Comparison of ENCODE assay signal across 12 cellular contexts in genomic region chr5:62144395-62145022, GRCh38.
DNase-seq lines count a peak whose midpoint lies in the region; ATAC-seq, FAIRE-seq and TF ChIP-seq lines count a peak whose summit lies in the region.
"Had no signal": no experiment of that assay in that cellular context is flagged by ENCODE, and none has a peak within 500 bp of the region (broad histone marks: within the 10 kb centered on the region; RNA-seq: fewer than 3 reads in every experiment).

No MANE protein-coding gene starts in this region.

- no peak for ATAC-seq in GM23338
- ATAC-seq in HG03354 (IDR thresholded peaks at IDR 0.05; ENCODE audit: poor library complexity, severe bottlenecking, unreplicated experiment) = no peak
- no peak for ATAC-seq in left ventricle myocardium superior
- ATAC-seq: CD8-positive, alpha-beta T cell had no signal

- peak overlapping the region; percentile 4; the same call in 1 of the 2 replicates for H2AFZ ChIP-seq in GM23338
- H2AFZ ChIP-seq in endothelial cell of umbilical vein (ENCODE audit: low read depth, low read length) = no peak overlapping the region
- H2AFZ ChIP-seq in osteoblast (ENCODE audit: low read length) = no peak overlapping the region

- TF ChIP-seq CTCF in GM23338 (conservative IDR thresholded peaks at IDR 0.05; ENCODE audit: low read depth in 2 of 2) = no peak
- TF ChIP-seq CTCF in endothelial cell of umbilical vein (IDR thresholded peaks at IDR 0.05; ENCODE audit: extremely low read depth in 1 of 2, insufficient read depth in 1 of 2, low read depth in 1 of 2, low read length in 2 of 2) = no peak
- no peak for TF ChIP-seq CTCF in osteoblast (IDR thresholded peaks at IDR 0.05; ENCODE audit: extremely low read depth, low read depth, low read length)

- H3K4me3 ChIP-seq in GM23338 (no peak overlapping the region), endothelial cell of umbilical vein (replicated peaks in 1 of 3; ENCODE audit: insufficient read depth in 1 of 3, low read depth in 1 of 3, low read length in 3 of 3) (no peak overlapping the region), osteoblast (ENCODE audit: insufficient read depth, low read length) (no peak overlapping the region)

- CTCF ChIA-PET in endothelial cell of umbilical vein (lab: Charles Lee) = interaction anchor here (0.6 to 1.6 kb wide), 10 partner anchors 9 to 1470 kb away, joined by 4 to 37 read pairs (median 8); no protein-coding TSS in a partner anchor

- H3K4me2 ChIP-seq in GM23338 (0 out of 2 replicates have a peak overlapping the region, but pooled peaks have one; percentile 34), endothelial cell of umbilical vein (ENCODE audit: insufficient read depth, low read length) (no peak overlapping the region), osteoblast (ENCODE audit: insufficient read depth, low read length) (peak overlapping the region; percentile 73)

- no peaks in the 10 kb centered on the region for H3K36me3 Mint-ChIP-seq in GM23338 (ENCODE audit: low read depth)
- H3K36me3 Mint-ChIP-seq: activated naive CD4-positive, alpha-beta T cell treated with anti-CD3 and anti-CD28 coated beads, Interleukin-2, amount 50 U/mL, for 72 hours; CD8-positive, alpha-beta T cell had no signal

- no peaks in the 10 kb centered on the region for H3K27me3 ChIP-seq in GM23338 (ENCODE audit: insufficient read depth)
- H3K27me3 ChIP-seq in endothelial cell of umbilical vein (ENCODE audit: control insufficient read depth in 2 of 2, insufficient read depth in 2 of 2, low read length in 2 of 2) = peaks cover 12 to 30% of the 10 kb centered on the region in 2 experiments
- H3K27me3 ChIP-seq in osteoblast (ENCODE audit: insufficient read depth, low read length) = no peaks in the 10 kb centered on the region

- H3K4me3 Mint-ChIP-seq in GM23338 = no peak overlapping the region
- H3K4me3 Mint-ChIP-seq: CD8-positive, alpha-beta T cell; neural crest cell had no signal

- FAIRE-seq in endothelial cell of umbilical vein (lab: Jason Lieb, UNC) = no peak

- POLR2A ChIA-PET in endothelial cell of umbilical vein (lab: Charles Lee) = no interaction called here

- H3K4me1 ChIP-seq in GM23338 (ENCODE audit: insufficient read depth) = peaks cover 27% of the 10 kb centered on the region
- peaks cover 3% of the 10 kb centered on the region for H3K4me1 ChIP-seq in endothelial cell of umbilical vein (ENCODE audit: control insufficient read depth, extremely low read depth, insufficient read depth, low read length)
- peaks cover 13% of the 10 kb centered on the region for H3K4me1 ChIP-seq in osteoblast (ENCODE audit: insufficient read depth, low read length)

- intact Hi-C loops in endothelial cell of umbilical vein (cut with micrococcal nuclease) (loop anchor here (5.0 kb wide), 1 partner anchor 1087 kb away; no protein-coding TSS in a partner anchor), left ventricle myocardium superior (cut with micrococcal nuclease) (no loop called here)

- no peaks in the 10 kb centered on the region for H3K9me1 ChIP-seq in endothelial cell of umbilical vein (replicated peaks; ENCODE audit: control insufficient read depth, extremely low read depth, insufficient read depth, low read length)

- H3K9me2 ChIP-seq in GM23338 (ENCODE audit: insufficient read depth) = no peaks in the 10 kb centered on the region

- H3K36me3 ChIP-seq in GM23338 (ENCODE audit: insufficient read depth) (no peaks in the 10 kb centered on the region), endothelial cell of umbilical vein (ENCODE audit: control insufficient read depth in 2 of 2, extremely low read depth in 1 of 2, insufficient read depth in 2 of 2, low read length in 2 of 2) (no peaks in the 10 kb centered on the region), osteoblast (ENCODE audit: insufficient read depth, low read length) (no peaks in the 10 kb centered on the region)

- H3K9ac ChIP-seq in endothelial cell of umbilical vein (replicated peaks; ENCODE audit: extremely low read depth, insufficient read depth, low read length) = no peak overlapping the region

- no peaks in the 10 kb centered on the region for H3K9me3 ChIP-seq in endothelial cell of umbilical vein (replicated peaks; ENCODE audit: control insufficient read depth, insufficient read depth, low read length)
- no peaks in the 10 kb centered on the region for H3K9me3 ChIP-seq in osteoblast (ENCODE audit: low read depth, low read length)

- DNase-seq in GM23338 (ENCODE audit: low spot score) (no peak), NCI-H748 (lab: John Stamatoyannopoulos, UW; ENCODE audit: unreplicated experiment) (peak; percentile 54), endothelial cell of umbilical vein (ENCODE audit: low read depth, low spot score) (peak; percentile 42), osteoblast (ENCODE audit: insufficient read length, low spot score, missing footprints) (no peak), RPMI8226 (no peak), left ventricle myocardium superior (no peak), retina (no peak)
- DNase-seq: CD8-positive, alpha-beta T cell; stimulated activated CD8-positive, alpha-beta memory T cell treated with anti-CD3 and anti-CD28 coated beads, Interleukin-4, amount 100 ng/mL, for 48 hours had no signal

- BruUV-seq in endothelial cell of umbilical vein (replicated peaks; lab: Mats Ljungman, UMichigan) = no TSS peak

- H3K27ac ChIP-seq in GM23338 (ENCODE audit: low read depth) = no peak overlapping the region
- H3K27ac ChIP-seq in endothelial cell of umbilical vein (ENCODE audit: insufficient read depth, low read depth, low read length) = no peak overlapping the region
- no peak overlapping the region for H3K27ac ChIP-seq in osteoblast (ENCODE audit: low read depth, low read length)

- H3K27ac Mint-ChIP-seq in GM23338 = no peak overlapping the region
- H3K27ac Mint-ChIP-seq: activated naive CD4-positive, alpha-beta T cell treated with anti-CD3 and anti-CD28 coated beads, Interleukin-2, amount 50 U/mL, for 72 hours; CD8-positive, alpha-beta T cell had no signal

- TF ChIP-seq POLR2A in endothelial cell of umbilical vein (IDR thresholded peaks at IDR 0.05; ENCODE audit: low read depth, low read length) = no peak

- H3K79me2 ChIP-seq in GM23338 (replicated peaks; ENCODE audit: insufficient read depth) (no peaks in the 10 kb centered on the region), endothelial cell of umbilical vein (ENCODE audit: control insufficient read depth, insufficient read depth, low read length) (no peaks in the 10 kb centered on the region), osteoblast (ENCODE audit: insufficient read depth, low read length) (no peaks in the 10 kb centered on the region)

- peaks cover 30% of the 10 kb centered on the region for H3K4me1 Mint-ChIP-seq in GM23338

- H4K20me1 ChIP-seq in GM23338 (replicated peaks; ENCODE audit: insufficient read depth) (no peaks in the 10 kb centered on the region), endothelial cell of umbilical vein (replicated peaks; ENCODE audit: control insufficient read depth, extremely low read depth, insufficient read depth, low read length) (no peaks in the 10 kb centered on the region), osteoblast (ENCODE audit: insufficient read depth, low read length) (no peaks in the 10 kb centered on the region)

- H3K9me3 Mint-ChIP-seq in GM23338 = peaks cover 7% of the 10 kb centered on the region; the same call in 2 of the 3 replicates
- H3K9me3 Mint-ChIP-seq: activated naive CD4-positive, alpha-beta T cell treated with anti-CD3 and anti-CD28 coated beads, Interleukin-2, amount 50 U/mL, for 72 hours; neural crest cell had no signal

- dilution Hi-C loops in endothelial cell of umbilical vein (cut with MboI; ENCODE audit: extremely low pct_ligation_motif_present, low sequenced_read_pairs) = no loop called here

- no peaks in the 10 kb centered on the region for H3F3A ChIP-seq in GM23338 (replicated peaks; ENCODE audit: low read depth)

- peaks cover 2% of the 10 kb centered on the region for H3K27me3 Mint-ChIP-seq in GM23338 (ENCODE audit: insufficient read depth, low read depth, poor library complexity)

TF ChIP-seq in GM23338, 12 proteins besides CTCF, POLR2A, EP300 and RAD21:
- TF ChIP-seq JUNB (IDR thresholded peaks at IDR 0.05; ENCODE audit: unreplicated experiment) (no peak), POLR2AphosphoS5 (IDR thresholded peaks at IDR 0.05; ENCODE audit: low read depth) (no peak), ETS1 (IDR thresholded peaks at IDR 0.05) (no peak)

TF ChIP-seq in endothelial cell of umbilical vein, 7 proteins besides CTCF, POLR2A, EP300 and RAD21:
- no peak for TF ChIP-seq GATA2 (IDR thresholded peaks at IDR 0.05; ENCODE audit: insufficient read depth, insufficient read length, low read depth, low read length)
- TF ChIP-seq POLR2AphosphoS5 (IDR thresholded peaks at IDR 0.05; ENCODE audit: insufficient read depth, low read depth, low read length) = no peak

Comparison
In these comparisons a context has a peak if more than half of its experiments do, and no peak if none do; other contexts are left out.
1. DNase-seq: peak in NCI-H748 (single experiment) and endothelial cell of umbilical vein (single experiment); none in GM23338 (single experiment), osteoblast (single experiment), RPMI8226 (single experiment), left ventricle myocardium superior (single experiment) and retina (single experiment).